13 cellular contexts compared by ENCODE assay signal in genomic region chr12:38886064-38886463, GRCh38. TPM values are rescaled to one million over a fixed set of nuclear protein-coding genes. Genes with fewer than 3 reads are reported as not detected.
DNase-seq lines count a peak whose midpoint lies in the region; ATAC-seq and TF ChIP-seq lines count a peak whose summit lies in the region.
"Had no signal": no experiment of that assay in that cellular context is flagged by ENCODE, and none has a peak within 500 bp of the region (broad histone marks: within the 10 kb centered on the region; RNA-seq: fewer than 3 reads in every experiment).

No MANE protein-coding gene starts in this region.

- TF ChIP-seq CTCF in activated CD8-positive, alpha-beta T cell treated with anti-CD3 and anti-CD28 coated beads for 36 hours (IDR thresholded peaks at IDR 0.05): no peak
- TF ChIP-seq CTCF in RWPE1 (conservative IDR thresholded peaks at IDR 0.05; ENCODE audit: low read depth): no peak

- no peaks in the 10 kb centered on the region for H3K4me1 Mint-ChIP-seq in activated CD8-positive, alpha-beta T cell treated with anti-CD3 and anti-CD28 coated beads for 36 hours (ENCODE audit: low read depth)
- H3K4me1 Mint-ChIP-seq in activated CD8-positive, alpha-beta T cell treated with anti-CD3 and anti-CD28 coated beads, Interleukin-2, amount 10 ng/mL, durations not matched to agents 7 days and 5 days (ENCODE audit: low read depth): no peaks in the 10 kb centered on the region
- H3K4me1 Mint-ChIP-seq: B cell had no signal

- POLR2A ChIA-PET in activated CD8-positive, alpha-beta T cell treated with anti-CD3 and anti-CD28 coated beads for 36 hours (lab: Charles Lee): no interaction called here
- POLR2A ChIA-PET in activated CD8-positive, alpha-beta T cell treated with anti-CD3 and anti-CD28 coated beads, Interleukin-2, amount 10 ng/mL, durations not matched to agents 7 days and 5 days (lab: Charles Lee): no interaction called here
- POLR2A ChIA-PET in RWPE1 (lab: Yijun Ruan, JAX; ENCODE audit: low non-redundant PET): no interaction called here

- H3K27me3 Mint-ChIP-seq in activated CD8-positive, alpha-beta T cell treated with anti-CD3 and anti-CD28 coated beads for 36 hours: no peaks in the 10 kb centered on the region
- no peaks in the 10 kb centered on the region for H3K27me3 Mint-ChIP-seq in activated CD8-positive, alpha-beta T cell treated with anti-CD3 and anti-CD28 coated beads, Interleukin-2, amount 10 ng/mL, durations not matched to agents 7 days and 5 days (ENCODE audit: low read depth)
- H3K27me3 Mint-ChIP-seq: B cell; naive thymus-derived CD4-positive, alpha-beta T cell had no signal

- no peak for ATAC-seq in activated CD8-positive, alpha-beta T cell treated with anti-CD3 and anti-CD28 coated beads for 36 hours
- ATAC-seq in activated CD8-positive, alpha-beta T cell treated with anti-CD3 and anti-CD28 coated beads, Interleukin-2, amount 10 ng/mL, durations not matched to agents 7 days and 5 days: no peak
- ATAC-seq in GM21360 (IDR thresholded peaks at IDR 0.05; ENCODE audit: unreplicated experiment): no peak
- ATAC-seq: naive thymus-derived CD4-positive, alpha-beta T cell had no signal

- no peaks in the 10 kb centered on the region for H3K36me3 Mint-ChIP-seq in activated CD8-positive, alpha-beta T cell treated with anti-CD3 and anti-CD28 coated beads for 36 hours (ENCODE audit: low read depth)
- H3K36me3 Mint-ChIP-seq in activated CD8-positive, alpha-beta T cell treated with anti-CD3 and anti-CD28 coated beads, Interleukin-2, amount 10 ng/mL, durations not matched to agents 7 days and 5 days (ENCODE audit: low read depth): no peaks in the 10 kb centered on the region
- H3K36me3 Mint-ChIP-seq: naive thymus-derived CD4-positive, alpha-beta T cell had no signal

- H3K9me3 Mint-ChIP-seq in activated CD8-positive, alpha-beta T cell treated with anti-CD3 and anti-CD28 coated beads for 36 hours: no peaks in the 10 kb centered on the region
- no peaks in the 10 kb centered on the region for H3K9me3 Mint-ChIP-seq in activated CD8-positive, alpha-beta T cell treated with anti-CD3 and anti-CD28 coated beads, Interleukin-2, amount 10 ng/mL, durations not matched to agents 7 days and 5 days (ENCODE audit: insufficient read depth)

- H3K4me3 Mint-ChIP-seq in activated CD8-positive, alpha-beta T cell treated with anti-CD3 and anti-CD28 coated beads for 36 hours: no peak overlapping the region
- H3K4me3 Mint-ChIP-seq in activated CD8-positive, alpha-beta T cell treated with anti-CD3 and anti-CD28 coated beads, Interleukin-2, amount 10 ng/mL, durations not matched to agents 7 days and 5 days: no peak overlapping the region
- H3K4me3 Mint-ChIP-seq: B cell; naive thymus-derived CD4-positive, alpha-beta T cell had no signal

- H3K27ac ChIP-seq in RWPE1: no peak overlapping the region
- H3K27ac ChIP-seq: heart left ventricle had no signal

- intact Hi-C loops in activated CD8-positive, alpha-beta T cell treated with anti-CD3 and anti-CD28 coated beads for 36 hours (cut with micrococcal nuclease): no loop called here

- peak; percentile 17 for DNase-seq in activated CD8-positive, alpha-beta T cell treated with anti-CD3 and anti-CD28 coated beads for 36 hours
- DNase-seq in activated CD8-positive, alpha-beta T cell treated with anti-CD3 and anti-CD28 coated beads, Interleukin-2, amount 10 ng/mL, durations not matched to agents 7 days and 5 days: no peak
- DNase-seq in RWPE1 (ENCODE audit: low spot score) (peak; percentile 55), fibroblast of the conjunctiva (ENCODE audit: low read depth) (peak; percentile 24), stromal cell of bone marrow (ENCODE audit: low read depth) (peak; percentile 76), GM03348 (ENCODE audit: low spot score) (no peak), NK-92 (lab: John Stamatoyannopoulos, UW; ENCODE audit: unreplicated experiment) (no peak)
- DNase-seq: activated CD4-positive, CD25-positive, alpha-beta regulatory T cell treated with anti-CD3 and anti-CD28 coated beads, Interleukin-2, amount 50 U/mL, for 72 hours; naive thymus-derived CD4-positive, alpha-beta T cell; NCI-H1105 had no signal

- no peak overlapping the region for H3K27ac Mint-ChIP-seq in activated CD8-positive, alpha-beta T cell treated with anti-CD3 and anti-CD28 coated beads for 36 hours
- H3K27ac Mint-ChIP-seq in activated CD8-positive, alpha-beta T cell treated with anti-CD3 and anti-CD28 coated beads, Interleukin-2, amount 10 ng/mL, durations not matched to agents 7 days and 5 days: no peak overlapping the region
- H3K27ac Mint-ChIP-seq: B cell; naive thymus-derived CD4-positive, alpha-beta T cell had no signal

- CTCF ChIA-PET in activated CD8-positive, alpha-beta T cell treated with anti-CD3 and anti-CD28 coated beads for 36 hours (lab: Charles Lee): no interaction called here
- CTCF ChIA-PET in activated CD8-positive, alpha-beta T cell treated with anti-CD3 and anti-CD28 coated beads, Interleukin-2, amount 10 ng/mL, durations not matched to agents 7 days and 5 days (lab: Charles Lee): no interaction called here
- CTCF ChIA-PET in RWPE1 (lab: Yijun Ruan, JAX): interaction anchor here (0.6 kb wide), 3 partner anchors 9 to 44 kb away, joined by 3 to 4 read pairs (median 3); no protein-coding TSS in a partner anchor

RNA-seq across cellular contexts. Expression of gene CPNE8, which starts 19.3 kb away (rescaled TPM):
- total RNA-seq in activated CD8-positive, alpha-beta T cell treated with anti-CD3 and anti-CD28 coated beads for 36 hours: 1 to 10 TPM; 1.4 to 1.7 TPM
- 1 to 10 TPM; 1.3 to 1.6 TPM for total RNA-seq in activated CD8-positive, alpha-beta T cell treated with anti-CD3 and anti-CD28 coated beads, Interleukin-2, amount 10 ng/mL, durations not matched to agents 7 days and 5 days

Comparison
In these comparisons a context has a peak if more than half of its experiments do, and no peak if none do; other contexts are left out.
1. DNase-seq: peak in activated CD8-positive, alpha-beta T cell treated with anti-CD3 and anti-CD28 coated beads for 36 hours (single experiment), RWPE1 (single experiment), fibroblast of the conjunctiva (single experiment) and stromal cell of bone marrow (single experiment); none in activated CD8-positive, alpha-beta T cell treated with anti-CD3 and anti-CD28 coated beads, Interleukin-2, amount 10 ng/mL, durations not matched to agents 7 days and 5 days (single experiment), GM03348 (single experiment) and NK-92 (single experiment).